In genomic region chr21:42469272-42469671, GRCh38 we compare ENCODE assay signal across 1 cellular context.
TF ChIP-seq lines count a peak whose summit lies in the region.

No MANE protein-coding gene starts in this region.

TF ChIP-seq in GM12878, 131 proteins besides CTCF, POLR2A, EP300 and RAD21 (continued from another document and continues in another):
- TF ChIP-seq CUX1 (IDR thresholded peaks at IDR 0.05; ENCODE audit: insufficient replicate concordance, low read depth, low read length) (no peak), SPI1 (IDR thresholded peaks at IDR 0.05; ENCODE audit: borderline replicate concordance, insufficient read depth, low read depth, low read length) (peak; percentile 67), ZNF24 (IDR thresholded peaks at IDR 0.05) (0 out of 2 replicates have a peak, but pooled peaks have one; percentile 13), SRF (IDR thresholded peaks at IDR 0.05; ENCODE audit: low read depth in 2 of 2, low read length in 2 of 2) (no peak), PAX5 (IDR thresholded peaks at IDR 0.05; ENCODE audit: borderline replicate concordance, low read depth, low read length) (0 out of 2 replicates have a peak, but pooled peaks have one; percentile 37), EGR1 (IDR thresholded peaks at IDR 0.05; ENCODE audit: borderline replicate concordance in 1 of 2, low read depth in 2 of 2, low read length in 2 of 2) (no peak), MTA3 (IDR thresholded peaks at IDR 0.05; ENCODE audit: borderline replicate concordance, low read length) (no peak), DPF2 (IDR thresholded peaks at IDR 0.05) (peak; percentile 88), ZZZ3 (IDR thresholded peaks at IDR 0.05; ENCODE audit: control insufficient read depth, insufficient read length, low read depth) (no peak), ZNF622 (IDR thresholded peaks at IDR 0.05) (no peak), EED (IDR thresholded peaks at IDR 0.05; ENCODE audit: low read depth) (peak; percentile 80), ATF3 (IDR thresholded peaks at IDR 0.05; ENCODE audit: borderline replicate concordance, extremely low read depth, low read depth, low read length) (no peak), POU2F2 (IDR thresholded peaks at IDR 0.05; ENCODE audit: borderline replicate concordance, low read depth, low read length) (0 out of 3 replicates have a peak, but pooled peaks have one; percentile 43), IKZF2 (IDR thresholded peaks at IDR 0.05) (peak; percentile 89 to 93), NFYA (IDR thresholded peaks at IDR 0.05; ENCODE audit: borderline replicate concordance, low read depth, low read length) (no peak), NR2C1 (IDR thresholded peaks at IDR 0.05) (peak; percentile 66), ZBTB40 (IDR thresholded peaks at IDR 0.05; ENCODE audit: borderline replicate concordance) (no peak), MLLT1 (IDR thresholded peaks at IDR 0.05) (peak; percentile 25; the same call in 1 of the 2 replicates), CREM (IDR thresholded peaks at IDR 0.05; ENCODE audit: low read depth) (peak; percentile 62), CEBPB (IDR thresholded peaks at IDR 0.05; ENCODE audit: borderline replicate concordance in 1 of 2, low read depth in 2 of 2, low read length in 2 of 2) (no peak), GABPA (IDR thresholded peaks at IDR 0.05; ENCODE audit: low read depth) (no peak), MEF2A (IDR thresholded peaks at IDR 0.05; ENCODE audit: insufficient read depth, low read depth, low read length) (peak; percentile 81), SKIL (IDR thresholded peaks at IDR 0.05; ENCODE audit: low read depth, poor library complexity, severe bottlenecking) (peak; percentile 70), SMC3 (IDR thresholded peaks at IDR 0.05; ENCODE audit: borderline replicate concordance, low read length) (no peak), RELB (IDR thresholded peaks at IDR 0.05; ENCODE audit: low read depth) (peak; percentile 85), PKNOX1 (IDR thresholded peaks at IDR 0.05) (0 out of 2 replicates have a peak, but pooled peaks have one; percentile 3), IKZF1 (conservative IDR thresholded peaks at IDR 0.05) (peak; percentile 93), SIX5 (IDR thresholded peaks at IDR 0.05; ENCODE audit: low read depth, low read length, severe bottlenecking) (no peak), MTA2 (IDR thresholded peaks at IDR 0.05; ENCODE audit: low read depth) (peak; percentile 87), JUNB (IDR thresholded peaks at IDR 0.05) (peak; percentile 83), BHLHE40 (IDR thresholded peaks at IDR 0.05; ENCODE audit: borderline replicate concordance in 1 of 2, low read depth in 2 of 2, low read length in 1 of 2) (peak in 1 of 2 experiments; percentile 53; a peak in 2 of 4 replicates), ELK1 (IDR thresholded peaks at IDR 0.05; ENCODE audit: low read depth, low read length) (no peak), BCL11A (IDR thresholded peaks at IDR 0.05; ENCODE audit: low read depth, low read length) (peak; percentile 58), TCF3 (IDR thresholded peaks at IDR 0.05; ENCODE audit: borderline replicate concordance, insufficient read depth, low read depth, low read length) (peak; percentile 87), CBX3 (IDR thresholded peaks at IDR 0.05; ENCODE audit: borderline replicate concordance, low read depth) (no peak), BMI1 (IDR thresholded peaks at IDR 0.05; ENCODE audit: borderline replicate concordance) (peak; percentile 56; the same call in 1 of the 2 replicates), CHD2 (IDR thresholded peaks at IDR 0.05; ENCODE audit: borderline replicate concordance, low read depth, low read length) (peak; percentile 48; the same call in 1 of the 2 replicates), GATAD2B (conservative IDR thresholded peaks at IDR 0.05; ENCODE audit: low read depth) (peak; percentile 50; the same call in 1 of the 2 replicates), BCLAF1 (IDR thresholded peaks at IDR 0.05) (no peak)
